1 cellular context compared by ENCODE assay signal in the genomic region with DNA sequence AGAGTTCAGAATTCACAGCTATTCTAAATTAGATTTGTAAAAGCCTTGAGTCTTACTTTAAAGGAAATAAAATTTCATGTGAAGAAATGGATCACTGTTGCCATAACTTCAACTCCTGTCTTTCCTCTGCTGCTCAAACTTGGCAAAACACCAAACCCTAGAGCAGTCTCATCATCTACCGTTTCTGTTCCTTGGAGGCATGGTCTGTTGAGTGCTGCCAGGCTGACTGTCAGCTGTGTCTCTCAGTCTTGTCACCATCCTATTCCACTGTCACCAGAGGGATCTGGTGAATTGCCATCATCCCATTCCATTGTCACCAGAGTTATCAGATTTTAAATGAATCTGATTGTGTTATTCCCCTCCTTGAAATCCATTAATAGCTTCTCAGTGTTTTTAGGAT.
TF ChIP-seq lines count a peak whose summit lies in the region.

No MANE protein-coding gene starts in this region.

TF ChIP-seq in GM12891, 5 proteins besides CTCF, POLR2A, EP300 and RAD21 (continued from another document):
- no peak for TF ChIP-seq POLR2AphosphoS5 (IDR thresholded peaks at IDR 0.05; ENCODE audit: low read depth, low read length)
- TF ChIP-seq TAF1 (IDR thresholded peaks at IDR 0.05; ENCODE audit: low read depth, low read length): no peak
- TF ChIP-seq PAX5 (IDR thresholded peaks at IDR 0.05; ENCODE audit: insufficient read depth, low read length, severe bottlenecking): no peak
